9 cellular contexts compared by ENCODE assay signal in the genomic region with DNA sequence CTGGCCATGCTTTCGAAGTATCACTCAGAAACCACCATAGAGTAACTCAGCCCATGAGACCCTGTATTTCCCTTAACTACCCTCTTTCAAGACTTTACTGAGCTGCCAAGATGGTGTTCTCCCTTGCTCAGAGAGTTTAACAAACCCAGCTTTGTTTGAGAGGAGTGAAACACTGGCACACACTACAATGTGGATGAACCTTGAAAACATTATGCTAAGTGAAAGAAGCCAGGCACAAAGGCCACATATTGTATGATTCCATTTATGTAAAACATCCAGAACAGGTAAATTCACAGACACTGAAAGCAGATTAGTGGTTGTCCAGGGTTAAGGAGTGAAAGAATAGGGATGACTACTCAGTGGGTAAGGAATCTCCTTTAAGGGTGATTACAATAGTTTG. TPM values are rescaled to one million over a fixed set of nuclear protein-coding genes. Genes with fewer than 3 reads are reported as not detected.
"Had no signal": no experiment of that assay in that cellular context is flagged by ENCODE, and none has a peak within 500 bp of the region (broad histone marks: within the 10 kb centered on the region; RNA-seq: fewer than 3 reads in every experiment).

No MANE protein-coding gene starts in this region.

- H3K27ac ChIP-seq: HL-60, KMS-11 had no signal

- ATAC-seq: K562 had no signal

- DNase-seq: IMR-90, KBM-7, KG1 had no signal

- H3K4me3 ChIP-seq: K562 had no signal

- FAIRE-seq: HTR-8/SVneo, K562 had no signal

- H3K4me2 ChIP-seq: KMS-11 had no signal

- H3K9ac ChIP-seq: KMS-11 had no signal

RNA-seq across cellular contexts. Expression of a gene that starts 18.9 kb away (rescaled TPM):
- total RNA-seq: HT1080 had no signal
- polyA plus RNA-seq: IgD-negative memory B cell, K562 had no signal

RNA-seq across cellular contexts. Expression of a gene that starts 49.8 kb away (rescaled TPM):
- total RNA-seq: HT1080, IMR-90 had no signal
- polyA plus RNA-seq: IgD-negative memory B cell, IMR-90, K562 had no signal
